8 cellular contexts compared by ENCODE assay signal in the genomic region with DNA sequence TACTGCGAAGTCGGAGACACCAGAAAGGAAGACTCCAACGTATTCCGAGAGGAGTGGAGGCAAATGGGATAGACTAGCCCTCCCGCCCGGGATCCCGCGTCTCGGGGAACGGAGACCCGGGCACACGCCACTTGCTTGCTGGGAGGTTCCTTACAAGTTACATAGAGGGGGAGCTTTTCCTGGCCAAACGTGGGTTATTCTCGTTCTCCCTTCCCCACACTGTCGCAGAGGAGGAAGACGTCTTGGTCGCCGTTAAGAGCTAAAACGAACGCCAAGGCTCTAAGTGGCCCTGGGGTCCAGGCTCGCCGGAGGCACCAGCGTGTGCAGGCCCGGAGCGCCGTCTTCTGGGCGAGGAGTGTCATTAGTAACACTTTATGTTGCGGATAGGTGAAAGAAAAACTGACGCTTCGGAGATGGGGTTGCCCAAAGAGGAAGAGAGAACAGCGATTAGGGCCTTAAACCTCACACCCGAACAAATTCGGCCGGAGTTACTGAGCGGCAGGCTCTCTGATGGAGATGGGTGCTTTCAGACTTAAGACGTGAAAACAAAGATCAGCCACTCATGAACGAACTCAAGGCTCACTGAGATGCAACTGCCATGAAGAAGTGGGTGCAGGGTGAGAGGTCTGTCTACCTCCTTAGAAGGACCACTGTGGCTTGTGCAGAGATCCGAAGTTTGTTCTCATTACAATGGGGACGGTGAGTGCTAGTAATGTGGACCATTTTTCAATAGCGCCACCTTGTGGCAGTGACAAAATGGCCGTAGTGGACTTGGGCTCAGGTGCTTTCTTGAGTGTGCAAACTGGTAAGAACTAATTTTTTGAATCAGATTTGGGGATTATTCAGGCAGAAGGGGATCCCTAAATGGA. TPM values are rescaled to one million over a fixed set of nuclear protein-coding genes. Genes with fewer than 3 reads are reported as not detected.
DNase-seq lines count a peak whose midpoint lies in the region; ATAC-seq, FAIRE-seq and TF ChIP-seq lines count a peak whose summit lies in the region.

No MANE protein-coding gene starts in this region.

- H3K36me3 ChIP-seq in kidney (ENCODE audit: control insufficient read depth in 1 of 2, insufficient read depth in 2 of 2, low read length in 2 of 2): no peaks in the 10 kb centered on the region

- H3K9ac ChIP-seq in kidney (ENCODE audit: low read length in 2 of 2): peak overlapping the region; percentile 56 to 73

- CTCF ChIA-PET in AG04450 (lab: Charles Lee): interaction anchor here (0.8 to 6.7 kb wide), 20 partner anchors 11 to 900 kb away, joined by 3 to 61 read pairs (median 4); a partner anchor contains a TSS

- ATAC-seq in GM18861 (IDR thresholded peaks at IDR 0.05; ENCODE audit: unreplicated experiment) (peak; percentile 57), HG03103 (IDR thresholded peaks at IDR 0.05; ENCODE audit: low read depth, unreplicated experiment) (peak; percentile 80)

- H3K4me3 ChIP-seq in AG04450 (ENCODE audit: low read depth, low read length): peak overlapping the region; percentile 72
- peak overlapping the region; percentile 80 to 83 for H3K4me3 ChIP-seq in kidney (ENCODE audit: low read length in 2 of 2)

- peaks cover 0 to 9% of the 10 kb centered on the region in 2 donors for H3K4me1 ChIP-seq in kidney (ENCODE audit: control insufficient read depth in 1 of 2, insufficient read depth in 1 of 2, low read depth in 1 of 2, low read length in 2 of 2)

- H3K9me3 ChIP-seq in AG04450 (ENCODE audit: control insufficient read depth, insufficient read depth, low read length) (peaks cover 8% of the 10 kb centered on the region), kidney (ENCODE audit: control insufficient read depth in 1 of 2, low read length in 2 of 2) (no peaks in the 10 kb centered on the region)

- intact Hi-C loops in kidney (cut with DNase I): loop anchor here (10.0 kb wide), 1 partner anchor 332 kb away; no protein-coding TSS in a partner anchor

- POLR2A ChIA-PET in AG04450 (lab: Yijun Ruan, JAX): no interaction called here

- H3K27me3 ChIP-seq in AG04450 (ENCODE audit: control insufficient read depth, insufficient read depth, low read length): peaks cover 9% of the 10 kb centered on the region

- DNase-seq in AG04450 (ENCODE audit: low read depth, low spot score): peak; percentile 42
- DNase-seq in NCI-H2196 (lab: John Stamatoyannopoulos, UW; ENCODE audit: unreplicated experiment): peak; percentile 77
- peak; percentile 58 to 81 (median 64) for DNase-seq in activated CD4-positive, CD25-positive, alpha-beta regulatory T cell (lab: John Stamatoyannopoulos, UW)
- DNase-seq in cerebellar cortex (ENCODE audit: low spot score): peak; percentile 88
- peak; percentile 89 for DNase-seq in kidney
- peak; percentile 60 to 65 for DNase-seq in stimulated activated CD4-positive, alpha-beta T cell treated with anti-CD3 and anti-CD28 coated beads, Interleukin-15, amount 100 ng/mL, for 1 hour (ENCODE audit: low read depth in 1 of 2, low spot score in 1 of 2)

- H3K27ac ChIP-seq in AG04450 (ENCODE audit: low read depth, low read length) (no peak overlapping the region), kidney (ENCODE audit: low read depth in 2 of 2, low read length in 2 of 2) (no peak overlapping the region)

- FAIRE-seq in kidney (lab: Jason Lieb, UNC): no peak

- peak; percentile 91 for TF ChIP-seq CTCF in AG04450 (IDR thresholded peaks at IDR 0.05; ENCODE audit: low read depth, low read length)
- TF ChIP-seq CTCF in kidney (IDR thresholded peaks at IDR 0.05; ENCODE audit: borderline replicate concordance, extremely low read depth, insufficient read depth): peak; percentile 80

RNA-seq across cellular contexts. Expression of a gene that starts 11.7 kb away (rescaled TPM):
- polyA plus RNA-seq in AG04450 (2011; rRNA removed) (0.63 and 0.77 TPM in 2 replicates), kidney (ENCODE audit: insufficient read depth, low read depth, low replicate concordance) (0.77 TPM)
- 0.56 and 0.78 TPM in 2 replicates for polyA minus RNA-seq in AG04450 (2011; rRNA and poly(A)+ RNA removed)
- 1.6 TPM for total RNA-seq in kidney

RNA-seq across cellular contexts. Expression of a gene that starts 28.2 kb away (rescaled TPM):
- polyA plus RNA-seq in AG04450 (2011; rRNA removed): not detected in 2 replicates
- not detected in 2 replicates for polyA minus RNA-seq in AG04450 (2011; rRNA and poly(A)+ RNA removed)
- total RNA-seq in kidney: not detected
- not detected for polyA plus RNA-seq in kidney (ENCODE audit: insufficient read depth, low read depth, low replicate concordance)
